4 cellular contexts compared by ENCODE assay signal in the genomic region with DNA sequence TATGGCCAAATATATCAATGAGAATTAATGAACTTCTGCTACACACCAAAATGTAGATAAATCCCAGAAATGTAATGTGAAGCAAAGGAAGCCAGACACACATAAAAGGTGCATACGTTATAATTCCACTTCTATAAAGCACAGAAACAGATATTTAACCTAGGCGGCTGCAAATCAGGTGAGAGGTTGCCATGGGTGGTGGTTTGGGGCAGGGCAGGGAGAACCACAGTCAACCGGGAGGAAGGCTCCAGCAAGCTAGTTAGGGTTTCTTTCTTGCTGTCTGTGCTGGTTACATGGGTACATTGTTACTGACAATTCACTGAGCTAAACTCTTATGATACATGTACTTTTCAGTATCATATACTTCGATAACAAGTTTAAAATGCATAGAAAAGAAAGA. TPM values are rescaled to one million over a fixed set of nuclear protein-coding genes. Genes with fewer than 3 reads are reported as not detected.
"Had no signal": no experiment of that assay in that cellular context is flagged by ENCODE, and none has a peak within 500 bp of the region (broad histone marks: within the 10 kb centered on the region; RNA-seq: fewer than 3 reads in every experiment).

No MANE protein-coding gene starts in this region.

- H3K4me3 ChIP-seq: GM12878 had no signal

- DNase-seq: GDM1, GF-D8 had no signal

- ATAC-seq: GM12878 had no signal

RNA-seq across cellular contexts. Expression of a gene that starts 9.7 kb away (rescaled TPM):
- total RNA-seq: G401 had no signal
